ENCODE assay signal across 15 cellular contexts in the genomic region with DNA sequence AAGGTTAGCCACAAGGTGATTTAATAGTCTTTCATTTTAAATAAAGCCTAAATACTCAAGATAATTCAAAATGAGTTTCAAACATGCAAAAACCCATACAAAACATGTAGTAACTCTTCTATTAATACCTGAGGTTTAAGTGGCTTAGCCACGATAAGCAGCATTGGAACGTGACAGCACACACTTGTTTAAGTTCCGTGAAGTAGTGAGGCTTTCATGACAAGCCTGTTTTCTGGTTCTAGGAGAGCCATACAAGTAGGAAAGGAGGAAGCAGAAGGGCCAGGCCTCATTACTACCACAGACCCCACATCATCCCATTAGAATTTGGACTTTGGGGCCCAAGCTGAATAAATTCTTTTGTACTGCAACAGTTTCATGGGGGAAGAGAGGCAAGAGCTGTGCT. TPM values are rescaled to one million over a fixed set of nuclear protein-coding genes. Genes with fewer than 3 reads are reported as not detected.
A peak's percentile ranks its signal among the peaks of the same experiment; 100 is the strongest.
DNase-seq lines count a peak whose midpoint lies in the region; ATAC-seq, FAIRE-seq and TF ChIP-seq lines count a peak whose summit lies in the region.
"Had no signal": no experiment of that assay in that cellular context is flagged by ENCODE, and none has a peak within 500 bp of the region (broad histone marks: within the 10 kb centered on the region; RNA-seq: fewer than 3 reads in every experiment).

No MANE protein-coding gene starts in this region.

- FAIRE-seq in HepG2 (lab: Jason Lieb, UNC): no peak

- no peaks in the 10 kb centered on the region for H3K79me2 ChIP-seq in HepG2 (ENCODE audit: insufficient read depth, low read length)

- in situ Hi-C loops in HepG2 (cut with HindIII; ENCODE audit: extremely low pct_ligation_motif_present, low pct_unique_long_range_greater_than_20kb): no loop called here

- peaks cover 12% of the 10 kb centered on the region for H3K4me1 ChIP-seq in HepG2 (ENCODE audit: insufficient read depth, low read length)
- no peaks in the 10 kb centered on the region for H3K4me1 ChIP-seq in right lobe of liver
- peaks cover 29% of the 10 kb centered on the region for H3K4me1 ChIP-seq in RWPE2 (ENCODE audit: insufficient read depth, poor library complexity, severe bottlenecking)
- peaks cover 0 to 34% (median 11%) of the 10 kb centered on the region in 3 donors for H3K4me1 ChIP-seq in esophagus squamous epithelium
- H3K4me1 ChIP-seq: adrenal gland had no signal

- no peak overlapping the region for H3K4me2 ChIP-seq in HepG2 (ENCODE audit: low read depth, low read length)

- no peak overlapping the region for H3K9ac ChIP-seq in HepG2 (ENCODE audit: insufficient read depth, low read depth, low read length)

- POLR2A ChIA-PET in HepG2 (lab: Yijun Ruan, JAX): no interaction called here

- H3K27me3 ChIP-seq in HepG2 (ENCODE audit: control insufficient read depth in 1 of 2, insufficient read depth in 2 of 2, low read length in 2 of 2) (no peaks in the 10 kb centered on the region; a peak in 1 of 5 replicates), right lobe of liver (no peaks in the 10 kb centered on the region), RWPE2 (ENCODE audit: insufficient read depth, poor library complexity, severe bottlenecking) (no peaks in the 10 kb centered on the region), esophagus squamous epithelium (peaks cover 0 to 61% (median 0%) of the 10 kb centered on the region in 4 donors)
- H3K27me3 ChIP-seq: adrenal gland had no signal

- CTCF ChIA-PET in HepG2 (lab: Yijun Ruan, JAX; ENCODE audit: low intra/inter-chr PET ratio, low total read pairs): no interaction called here

- H3K36me3 ChIP-seq in HepG2 (replicated peaks in 1 of 2; ENCODE audit: control insufficient read depth in 1 of 2, insufficient read depth in 2 of 2, low read length in 2 of 2) (no peaks in the 10 kb centered on the region), right lobe of liver (no peaks in the 10 kb centered on the region), RWPE2 (ENCODE audit: low read depth) (no peaks in the 10 kb centered on the region), esophagus squamous epithelium (no peaks in the 10 kb centered on the region)
- H3K36me3 ChIP-seq: adrenal gland had no signal

- H3K27ac ChIP-seq in HepG2 (ENCODE audit: extremely low read length, insufficient read depth, low read length) (no peak overlapping the region), right lobe of liver (no peak overlapping the region), RWPE2 (ENCODE audit: poor library complexity, severe bottlenecking) (peak overlapping the region; percentile 95), esophagus squamous epithelium (peak overlapping the region; percentile 35 to 79 (median 62))
- H3K27ac ChIP-seq: adrenal gland, C4-2B had no signal

- H3K4me3 ChIP-seq in HepG2 (replicated peaks in 1 of 3; ENCODE audit: insufficient read depth in 1 of 3, low read depth in 2 of 3, low read length in 3 of 3) (no peak overlapping the region), right lobe of liver (no peak overlapping the region), RWPE2 (ENCODE audit: severe bottlenecking) (no peak overlapping the region), esophagus squamous epithelium (no peak overlapping the region)
- H3K4me3 ChIP-seq: adrenal gland had no signal

- no TSS peak for BruUV-seq in HepG2 (replicated peaks; lab: Mats Ljungman, UMichigan)

- TF ChIP-seq EP300 in HepG2 (IDR thresholded peaks at IDR 0.05; ENCODE audit: low read depth in 2 of 2, low read length in 2 of 2) (no peak), HepG2 (CRISPR knock-in tag; IDR thresholded peaks at IDR 0.05; ENCODE audit: borderline replicate concordance) (no peak)

- WGBS in HepG2 (ENCODE audit: low lambda C conversion rate): 32% methylated on average over 3 of the region's 3 CpGs
- WGBS in right lobe of liver (ENCODE audit: insufficient coverage, low coverage, low lambda C conversion rate, missing lambda C conversion rate): 69% methylated on average over 3 of the region's 3 CpGs
- WGBS in esophagus squamous epithelium, 2 donors: 21 to 26% methylated on average over 3 of the region's 3 CpGs

- no peak for TF ChIP-seq CTCF in HepG2 (CRISPR knock-in tag; IDR thresholded peaks at IDR 0.05)
- TF ChIP-seq CTCF in right lobe of liver (IDR thresholded peaks at IDR 0.05): no peak
- no peak for TF ChIP-seq CTCF in RWPE2 (IDR thresholded peaks at IDR 0.05; ENCODE audit: poor library complexity, severe bottlenecking)
- TF ChIP-seq CTCF in esophagus squamous epithelium (IDR thresholded peaks at IDR 0.05): no peak

- no peaks in the 10 kb centered on the region for H4K20me1 ChIP-seq in HepG2 (ENCODE audit: insufficient read depth, low read length)

- TF ChIP-seq POLR2A in HepG2 (IDR thresholded peaks at IDR 0.05; ENCODE audit: insufficient read depth in 1 of 2, low read depth in 2 of 2, low read length in 2 of 2): no peak
- no peak for TF ChIP-seq POLR2A in right lobe of liver (IDR thresholded peaks at IDR 0.05)
- no peak for TF ChIP-seq POLR2A in esophagus squamous epithelium (IDR thresholded peaks at IDR 0.05)

- peak overlapping the region; percentile 33 for H2AFZ ChIP-seq in HepG2 (ENCODE audit: low read length)

- H3K9me3 ChIP-seq in HepG2 (ENCODE audit: low read length) (no peaks in the 10 kb centered on the region), right lobe of liver (no peaks in the 10 kb centered on the region), RWPE2 (ENCODE audit: severe bottlenecking) (no peaks in the 10 kb centered on the region), esophagus squamous epithelium (no peaks in the 10 kb centered on the region)
- H3K9me3 ChIP-seq: adrenal gland had no signal

- no peak; the same call in 2 of the 3 replicates for ATAC-seq in HepG2
- ATAC-seq in right lobe of liver: no peak
- ATAC-seq in RWPE2 (ENCODE audit: low read depth): no peak
- ATAC-seq in HG02798 (IDR thresholded peaks at IDR 0.05; ENCODE audit: poor library complexity, unreplicated experiment): no peak
- no peak for ATAC-seq in stimulated activated naive CD8-positive, alpha-beta T cell treated with anti-CD3 and anti-CD28 coated beads, Interleukin-15, Interleukin-2, amounts not matched to agents 100 U/mL and 50 U/mL, for 24 hours
- ATAC-seq: HCT116 had no signal

- no peak for TF ChIP-seq RAD21 in HepG2 (CRISPR knock-in tag; IDR thresholded peaks at IDR 0.05)

- intact Hi-C loops in HepG2 (cut with micrococcal nuclease; ENCODE audit: unreplicated experiment) (no loop called here), right lobe of liver (cut with DNase I) (no loop called here), esophagus squamous epithelium (cut with DNase I) (no loop called here)

- DNase-seq in HepG2 (ENCODE audit: low spot score): no peak
- no peak for DNase-seq in right lobe of liver
- no peak for DNase-seq in RWPE2 (ENCODE audit: low spot score)
- no peak for DNase-seq in esophagus squamous epithelium (lab: John Stamatoyannopoulos, UW)
- no peak for DNase-seq in activated effector memory CD4-positive, alpha-beta T cell treated with Interleukin-2 at 50 U/mL for 16 hours
- no peak for DNase-seq in activated naive CD4-positive, alpha-beta T cell treated with Interleukin-2 at 50 U/mL for 16 hours
- DNase-seq in stimulated activated naive CD8-positive, alpha-beta T cell treated with anti-CD3 and anti-CD28 coated beads, Interleukin-15, Interleukin-2, amounts not matched to agents 100 U/mL and 50 U/mL, for 24 hours: no peak
- DNase-seq: NCI-H1048, NCI-H446, RPMI8226 had no signal

RNA-seq across cellular contexts. Expression of gene PRNP, which starts 18.9 kb away (rescaled TPM):
- 49.5 and 90.2 TPM in 2 replicates for total RNA-seq in HepG2 (2016; rRNA removed; fragmentation: Illumina TruSeq; extraction: Trizol)
- 13.4 and 13.5 TPM in 2 replicates for total RNA-seq in HepG2 (2016; cell fraction: cytosol; rRNA removed; fragmentation: Illumina TruSeq; extraction: Trizol; ENCODE audit: low read depth)
- total RNA-seq in HepG2 (2016; cell fraction: insoluble cytoplasmic fraction; rRNA removed; fragmentation: Illumina TruSeq; extraction: Trizol): 46.2 and 90.7 TPM in 2 replicates
- total RNA-seq in HepG2 (2016; cell fraction: membrane; rRNA removed; fragmentation: Illumina TruSeq; extraction: Trizol): 34.2 and 39.7 TPM in 2 replicates
- 74.6 and 91.1 TPM in 2 replicates for total RNA-seq in HepG2 (2016; cell fraction: nucleus; rRNA removed; fragmentation: Illumina TruSeq; extraction: Trizol)
- 176 and 203 TPM in 2 replicates for polyA plus RNA-seq in HepG2 (2011; rRNA removed)
- polyA plus RNA-seq in HepG2 (2011; cell fraction: cytosol; rRNA removed): 188 and 194 TPM in 2 replicates
- polyA plus RNA-seq in HepG2 (2011; cell fraction: nucleus; rRNA removed): 48.0 and 50.3 TPM in 2 replicates
- 103 and 105 TPM in 2 replicates for polyA plus RNA-seq in HepG2 (2012)
- 10.8 and 11.8 TPM in 2 replicates for polyA plus RNA-seq in HepG2 (2016; cell fraction: cytosol; fragmentation: Illumina TruSeq; extraction: Trizol; ENCODE audit: low read depth)
- 56.4 and 59.5 TPM in 2 replicates for polyA plus RNA-seq in HepG2 (2016; cell fraction: insoluble cytoplasmic fraction; fragmentation: Illumina TruSeq; extraction: Trizol; ENCODE audit: low read depth)
- polyA plus RNA-seq in HepG2 (2016; cell fraction: membrane; fragmentation: Illumina TruSeq; extraction: Trizol; ENCODE audit: low read depth): 24.0 and 24.5 TPM in 2 replicates
- polyA plus RNA-seq in HepG2 (2016; cell fraction: nucleus; fragmentation: Illumina TruSeq; extraction: Trizol; ENCODE audit: insufficient read depth, low read depth): 131 and 138 TPM in 2 replicates
- polyA minus RNA-seq in HepG2 (2011; rRNA and poly(A)+ RNA removed; ENCODE audit: low replicate concordance): 95.4 and 192 TPM in 2 replicates
- 126 and 147 TPM in 2 replicates for polyA minus RNA-seq in HepG2 (2011; cell fraction: cytosol; rRNA and poly(A)+ RNA removed)
- 25.6 and 36.6 TPM in 2 replicates for polyA minus RNA-seq in HepG2 (2011; cell fraction: nucleus; rRNA and poly(A)+ RNA removed)
- total RNA-seq in right lobe of liver: 10 to 100 TPM; 20.8 to 59.9 (median 41.7) TPM
- total RNA-seq in esophagus squamous epithelium: 100 to 1,000 TPM in 2 of 4 donors, 10 to 100 TPM in 2; 48.4 to 116 (median 94.2) TPM

RNA-seq across cellular contexts. Expression of gene PRND, which starts 54.3 kb away (rescaled TPM):
- total RNA-seq in HepG2 (2016; rRNA removed; fragmentation: Illumina TruSeq; extraction: Trizol) (not detected in 2 replicates), right lobe of liver (not detected), esophagus squamous epithelium (not detected)
- total RNA-seq in HepG2 (2016; cell fraction: cytosol; rRNA removed; fragmentation: Illumina TruSeq; extraction: Trizol; ENCODE audit: low read depth): not detected in 2 replicates
- not detected in 2 replicates for total RNA-seq in HepG2 (2016; cell fraction: insoluble cytoplasmic fraction; rRNA removed; fragmentation: Illumina TruSeq; extraction: Trizol)
- not detected in 2 replicates for total RNA-seq in HepG2 (2016; cell fraction: membrane; rRNA removed; fragmentation: Illumina TruSeq; extraction: Trizol)
- total RNA-seq in HepG2 (2016; cell fraction: nucleus; rRNA removed; fragmentation: Illumina TruSeq; extraction: Trizol): not detected in 2 replicates
- polyA plus RNA-seq in HepG2 (2011; rRNA removed): not detected in 2 replicates
- not detected in 2 replicates for polyA plus RNA-seq in HepG2 (2011; cell fraction: cytosol; rRNA removed)
- polyA plus RNA-seq in HepG2 (2011; cell fraction: nucleus; rRNA removed): not detected in 2 replicates
- polyA plus RNA-seq in HepG2 (2012): not detected in 2 replicates
- not detected in 2 replicates for polyA plus RNA-seq in HepG2 (2016; cell fraction: cytosol; fragmentation: Illumina TruSeq; extraction: Trizol; ENCODE audit: low read depth)
- polyA plus RNA-seq in HepG2 (2016; cell fraction: insoluble cytoplasmic fraction; fragmentation: Illumina TruSeq; extraction: Trizol; ENCODE audit: low read depth): not detected in 2 replicates
- polyA plus RNA-seq in HepG2 (2016; cell fraction: membrane; fragmentation: Illumina TruSeq; extraction: Trizol; ENCODE audit: low read depth): not detected in 2 replicates
- polyA plus RNA-seq in HepG2 (2016; cell fraction: nucleus; fragmentation: Illumina TruSeq; extraction: Trizol; ENCODE audit: insufficient read depth, low read depth): not detected in 2 replicates
- polyA minus RNA-seq in HepG2 (2011; rRNA and poly(A)+ RNA removed; ENCODE audit: low replicate concordance): not detected in 2 replicates
- not detected in 2 replicates for polyA minus RNA-seq in HepG2 (2011; cell fraction: cytosol; rRNA and poly(A)+ RNA removed)
- polyA minus RNA-seq in HepG2 (2011; cell fraction: nucleus; rRNA and poly(A)+ RNA removed): not detected in 2 replicates
- total RNA-seq: adrenal gland, renal cortical epithelial cell had no signal
- polyA plus RNA-seq: adrenal gland had no signal

Comparison
In these comparisons a context has a peak if more than half of its experiments do, and no peak if none do; other contexts are left out.
1. H3K27ac ChIP-seq: peak in RWPE2 (single experiment) and esophagus squamous epithelium (4 of 4); none in HepG2 (single experiment) and right lobe of liver (0 of 3).